1 cellular context compared by ENCODE assay signal in genomic region chr10:51075802-51076201, GRCh38.
TF ChIP-seq lines count a peak whose summit lies in the region.

No MANE protein-coding gene starts in this region.

TF ChIP-seq in WTC11, 78 proteins besides CTCF, POLR2A, EP300 and RAD21 (continued from another document):
- TF ChIP-seq AR (CRISPR knock-in tag; IDR thresholded peaks at IDR 0.05): no peak
- TF ChIP-seq ZNF532 (CRISPR knock-in tag; IDR thresholded peaks at IDR 0.05; ENCODE audit: borderline replicate concordance): no peak
- TF ChIP-seq TCF7 (CRISPR knock-in tag; IDR thresholded peaks at IDR 0.05; ENCODE audit: low read depth): no peak
